ENCODE assay signal across 1 cellular context in genomic region chr11:10540915-10541591, GRCh38.
A peak's percentile ranks its signal among the peaks of the same experiment; 100 is the strongest.
TF ChIP-seq lines count a peak whose summit lies in the region.

RNF141 (minus strand) TSS chr11:10541187; CDS start chr11:10534158, 7,029 bp downstream.

TF ChIP-seq in K562, 482 proteins besides CTCF, POLR2A, EP300 and RAD21 (continued from another document and continues in another):
- TF ChIP-seq ZBTB40 (IDR thresholded peaks at IDR 0.05) (no peak), ZBTB40 (CRISPR knock-in tag; IDR thresholded peaks at IDR 0.05) (no peak), ARID3B (CRISPR knock-in tag; IDR thresholded peaks at IDR 0.05; ENCODE audit: borderline replicate concordance) (no peak), ZBTB17 (CRISPR knock-in tag; IDR thresholded peaks at IDR 0.05) (no peak), CBX1 (IDR thresholded peaks at IDR 0.05; ENCODE audit: low read depth) (peak; percentile 60; the same call in 1 of the 2 replicates), KLF13 (tag; IDR thresholded peaks at IDR 0.05; ENCODE audit: borderline replicate concordance, low read depth) (peak; percentile 96), RFX7 (CRISPR knock-in tag; IDR thresholded peaks at IDR 0.05) (no peak), ZNF24 (IDR thresholded peaks at IDR 0.05) (0 out of 2 replicates have a peak, but pooled peaks have one; percentile 30), TAF1 (IDR thresholded peaks at IDR 0.05; ENCODE audit: control insufficient read depth, extremely low read depth, insufficient read depth, low read length, severe bottlenecking) (peak; percentile 80), RBM39 (optimal IDR thresholded peaks at IDR 0.05; ENCODE audit: low read depth, low read length) (no peak), MITF (IDR thresholded peaks at IDR 0.05) (no peak), ILF3 (IDR thresholded peaks at IDR 0.05; ENCODE audit: borderline replicate concordance) (no peak; the same call in 1 of the 2 replicates), BMI1 (IDR thresholded peaks at IDR 0.05; ENCODE audit: low read length) (peak; percentile 80), DLX4 (CRISPR knock-in tag; IDR thresholded peaks at IDR 0.05) (no peak), ZNF740 (CRISPR knock-in tag; IDR thresholded peaks at IDR 0.05) (no peak), ZNF740 (tag; IDR thresholded peaks at IDR 0.05) (no peak), FOXK1 (CRISPR knock-in tag; IDR thresholded peaks at IDR 0.05; ENCODE audit: borderline replicate concordance) (no peak), HLTF (IDR thresholded peaks at IDR 0.05) (no peak), GATAD2A (IDR thresholded peaks at IDR 0.05) (no peak), CBX3 (IDR thresholded peaks at IDR 0.05; ENCODE audit: borderline replicate concordance in 1 of 2, low read length in 2 of 2) (peak in 1 of 2 experiments; percentile 16; a peak in 1 of 3 replicates), CHD7 (IDR thresholded peaks at IDR 0.05; ENCODE audit: low read depth, low read length) (no peak), CHD2 (IDR thresholded peaks at IDR 0.05; ENCODE audit: low read depth, low read length) (no peak), RBFOX2 (IDR thresholded peaks at IDR 0.05; ENCODE audit: low read depth, low read length) (peak; percentile 98), RNF219 (CRISPR knock-in tag; IDR thresholded peaks at IDR 0.05) (no peak), ZNF75A (CRISPR knock-in tag; IDR thresholded peaks at IDR 0.05) (no peak), POLR2AphosphoS2 (IDR thresholded peaks at IDR 0.05; ENCODE audit: low read length) (peak; percentile 67; the same call in 1 of the 2 replicates), MTA1 (IDR thresholded peaks at IDR 0.05; ENCODE audit: borderline replicate concordance) (peak; percentile 97)
